Comparison of ENCODE assay signal across 29 cellular contexts in genomic region chr10:24278519-24278889, GRCh38.
DNase-seq lines count a peak whose midpoint lies in the region; ATAC-seq, FAIRE-seq and TF ChIP-seq lines count a peak whose summit lies in the region.
"Had no signal": no experiment of that assay in that cellular context is flagged by ENCODE, and none has a peak within 500 bp of the region (broad histone marks: within the 10 kb centered on the region; RNA-seq: fewer than 3 reads in every experiment).

No MANE protein-coding gene starts in this region.

- DNase-seq in MCF 10A (ENCODE audit: unreplicated experiment) (no peak), breast epithelium (ENCODE audit: low spot score in 2 of 2) (no peak), astrocyte (ENCODE audit: low read depth) (peak; percentile 58), lung (ENCODE audit: low spot score) (no peak), thoracic aorta (ENCODE audit: low spot score) (no peak), OCI-M1 (lab: John Stamatoyannopoulos, UW) (no peak), SIG-M5 treated with dmso at 0.1 percent for 504 hours (lab: John Stamatoyannopoulos, UW; ENCODE audit: unreplicated experiment) (no peak), natural killer cell (no peak)
- DNase-seq: activated CD4-positive, alpha-beta memory T cell treated with anti-CD3 and anti-CD28 coated beads for 36 hours; activated CD4-positive, alpha-beta T cell treated with anti-CD3 and anti-CD28 coated beads for 1 hour; activated naive CD4-positive, alpha-beta T cell; activated naive CD8-positive, alpha-beta T cell treated with anti-CD3 and anti-CD28 coated beads, Interleukin-2, amount 50 U/mL, for 24 hours; activated T-cell treated with anti-CD3 and anti-CD28 coated beads, Interleukin-2, amount 50 U/mL, for 72 hours; Calu3; cerebellar nuclear complex; dorsolateral prefrontal cortex; naive thymus-derived CD4-positive, alpha-beta T cell; NCI-H1105; NCI-H2029; NCI-H524 treated with DMSO at 0.1 percent for 48 hours; PC-9; stimulated activated CD4-positive, alpha-beta T cell treated with anti-CD3 and anti-CD28 coated beads, Interleukin-15, amount 100 ng/mL, for 24 hours; substantia nigra had no signal

- H3K4me1 Mint-ChIP-seq in MCF 10A (ENCODE audit: insufficient read depth, unreplicated experiment) = peaks cover 13% of the 10 kb centered on the region
- H3K4me1 Mint-ChIP-seq in astrocyte (ENCODE audit: low read depth, unreplicated experiment) = no peaks in the 10 kb centered on the region
- no peaks in the 10 kb centered on the region for H3K4me1 Mint-ChIP-seq in natural killer cell
- H3K4me1 Mint-ChIP-seq: activated naive CD8-positive, alpha-beta T cell treated with anti-CD3 and anti-CD28 coated beads, Interleukin-2, amount 50 U/mL, for 24 hours; CD14-positive monocyte; naive thymus-derived CD4-positive, alpha-beta T cell; stimulated activated effector memory CD8-positive, alpha-beta T cell treated with anti-CD3 and anti-CD28 coated beads, Interleukin-12 subunit alpha, Interleukin-12 subunit beta, amount 100 ng/mL, for 72 hours had no signal

- BruUV-seq in MCF 10A (replicated peaks; lab: Mats Ljungman, UMichigan) = no TSS peak

- no peaks in the 10 kb centered on the region for H3K27me3 ChIP-seq in breast epithelium
- no peaks in the 10 kb centered on the region for H3K27me3 ChIP-seq in astrocyte (ENCODE audit: insufficient read depth, low read length)
- H3K27me3 ChIP-seq in lung (ENCODE audit: control insufficient read depth, insufficient read depth) = no peaks in the 10 kb centered on the region
- no peaks in the 10 kb centered on the region for H3K27me3 ChIP-seq in thoracic aorta (replicated peaks; ENCODE audit: insufficient read depth)
- H3K27me3 ChIP-seq: dorsolateral prefrontal cortex had no signal

- peaks cover 14% of the 10 kb centered on the region for H3K79me2 ChIP-seq in astrocyte (ENCODE audit: insufficient read depth, low read length)

- H3K4me2 ChIP-seq in astrocyte (ENCODE audit: low read length) = no peak overlapping the region
- H3K4me2 ChIP-seq: PC-9 had no signal

- CTCF ChIA-PET in MCF 10A (lab: Yijun Ruan, JAX) = interaction anchor here (0.8 kb wide), 3 partner anchors 14 to 74 kb away, joined by 3 to 6 read pairs (median 5); no protein-coding TSS in a partner anchor

- H3K27ac ChIP-seq in breast epithelium = no peak overlapping the region
- peak overlapping the region; percentile 60 for H3K27ac ChIP-seq in astrocyte (ENCODE audit: low read depth, low read length)
- H3K27ac ChIP-seq in lung (ENCODE audit: low read depth in 1 of 2, low read length in 1 of 2) = peak overlapping the region; percentile 27 to 84
- peak overlapping the region; percentile 67 to 76 for H3K27ac ChIP-seq in thoracic aorta
- H3K27ac ChIP-seq: dorsolateral prefrontal cortex, PC-9 had no signal

- POLR2A ChIA-PET in MCF 10A (lab: Yijun Ruan, JAX) = interaction anchor here (0.9 to 1.9 kb wide), 4 partner anchors 11 to 43 kb away, joined by 4 to 6 read pairs (median 5); no protein-coding TSS in a partner anchor

- H3K9me3 ChIP-seq in breast epithelium = peaks cover 0 to 5% of the 10 kb centered on the region in 2 donors
- no peaks in the 10 kb centered on the region for H3K9me3 ChIP-seq in astrocyte (ENCODE audit: insufficient read depth, low read depth, low read length)
- H3K9me3 ChIP-seq in lung (ENCODE audit: control insufficient read depth in 2 of 2, insufficient read depth in 1 of 2, low read length in 1 of 2) = peaks cover 0 to 2% of the 10 kb centered on the region in 2 donors
- no peaks in the 10 kb centered on the region for H3K9me3 ChIP-seq in thoracic aorta

- no peaks in the 10 kb centered on the region for H4K20me1 ChIP-seq in astrocyte (ENCODE audit: insufficient read depth, low read length)

- no peak for FAIRE-seq in astrocyte (lab: Jason Lieb, UNC)
- FAIRE-seq: H54, K562 had no signal

- ATAC-seq in lung (ENCODE audit: insufficient read depth, low FRiP score) (no peak), thoracic aorta (ENCODE audit: insufficient number of reproducible peaks, low FRiP score, low read depth) (no peak), natural killer cell (no peak)
- ATAC-seq: activated naive CD8-positive, alpha-beta T cell treated with anti-CD3 and anti-CD28 coated beads, Interleukin-2, amount 50 U/mL, for 24 hours; activated T-cell treated with anti-CD3 and anti-CD28 coated beads, Interleukin-2, amount 50 U/mL, for 72 hours; K562; left lobe of liver; naive thymus-derived CD4-positive, alpha-beta T cell; stimulated activated effector memory CD8-positive, alpha-beta T cell treated with anti-CD3 and anti-CD28 coated beads, Interleukin-12 subunit alpha, Interleukin-12 subunit beta, amount 100 ng/mL, for 72 hours had no signal

- 63 to 70% methylated on average over 1 of the region's 1 CpG for WGBS in lung, 2 donors

- H3K9me3 Mint-ChIP-seq in MCF 10A (ENCODE audit: unreplicated experiment) (no peaks in the 10 kb centered on the region), astrocyte (ENCODE audit: unreplicated experiment) (peaks cover 2% of the 10 kb centered on the region), natural killer cell (peaks cover 5 to 7% of the 10 kb centered on the region in 2 donors)

- H3K4me1 ChIP-seq in breast epithelium (no peaks in the 10 kb centered on the region), astrocyte (ENCODE audit: insufficient read depth, low read length) (no peaks in the 10 kb centered on the region), lung (ENCODE audit: control insufficient read depth in 2 of 2, insufficient read depth in 2 of 2, low read length in 2 of 2) (peaks cover 2 to 4% of the 10 kb centered on the region in 2 donors), thoracic aorta (ENCODE audit: control insufficient read depth in 1 of 2, low read depth in 2 of 2) (peaks cover 0 to 8% of the 10 kb centered on the region in 2 donors)

- intact Hi-C loops in MCF 10A (cut with micrococcal nuclease) = no loop called here
- intact Hi-C loops in breast epithelium (cut with DNase I; ENCODE audit: low total_unique reads) = no loop called here
- intact Hi-C loops in natural killer cell (cut with micrococcal nuclease) = no loop called here

- H3K4me3 Mint-ChIP-seq in MCF 10A (ENCODE audit: unreplicated experiment) = no peak overlapping the region
- H3K4me3 Mint-ChIP-seq in astrocyte (ENCODE audit: unreplicated experiment) = no peak overlapping the region
- no peak overlapping the region for H3K4me3 Mint-ChIP-seq in natural killer cell
- H3K4me3 Mint-ChIP-seq: activated CD4-positive, alpha-beta memory T cell treated with anti-CD3 and anti-CD28 coated beads for 36 hours; activated naive CD8-positive, alpha-beta T cell treated with anti-CD3 and anti-CD28 coated beads, Interleukin-2, amount 50 U/mL, for 24 hours; activated T-cell treated with anti-CD3 and anti-CD28 coated beads, Interleukin-2, amount 50 U/mL, for 72 hours; CD14-positive monocyte; naive thymus-derived CD4-positive, alpha-beta T cell; stimulated activated effector memory CD8-positive, alpha-beta T cell treated with anti-CD3 and anti-CD28 coated beads, Interleukin-12 subunit alpha, Interleukin-12 subunit beta, amount 100 ng/mL, for 72 hours; T-helper 2 cell treated with Interferon-gamma antibody and Interleukin-4, amounts not matched to agents 5 μg/mL and 100 μg/mL, for 36 hours had no signal

- no peak overlapping the region for H2AFZ ChIP-seq in astrocyte (ENCODE audit: low read depth, low read length)
- H2AFZ ChIP-seq: PC-9 had no signal

- H3K27ac Mint-ChIP-seq in MCF 10A (ENCODE audit: low read depth, unreplicated experiment) = peak overlapping the region; percentile 3
- H3K27ac Mint-ChIP-seq in astrocyte (ENCODE audit: unreplicated experiment) = no peak overlapping the region
- no peak overlapping the region for H3K27ac Mint-ChIP-seq in natural killer cell
- H3K27ac Mint-ChIP-seq: activated CD4-positive, alpha-beta memory T cell treated with anti-CD3 and anti-CD28 coated beads for 36 hours; activated naive CD8-positive, alpha-beta T cell treated with anti-CD3 and anti-CD28 coated beads, Interleukin-2, amount 50 U/mL, for 24 hours; activated T-cell treated with anti-CD3 and anti-CD28 coated beads, Interleukin-2, amount 50 U/mL, for 72 hours; CD14-positive monocyte; naive thymus-derived CD4-positive, alpha-beta T cell; stimulated activated effector memory CD8-positive, alpha-beta T cell treated with anti-CD3 and anti-CD28 coated beads, Interleukin-12 subunit alpha, Interleukin-12 subunit beta, amount 100 ng/mL, for 72 hours; T-helper 2 cell treated with Interferon-gamma antibody and Interleukin-4, amounts not matched to agents 5 μg/mL and 100 μg/mL, for 36 hours had no signal

- TF ChIP-seq CTCF in MCF 10A (IDR thresholded peaks at IDR 0.05; ENCODE audit: unreplicated experiment) (no peak), breast epithelium (IDR thresholded peaks at IDR 0.05) (no peak), astrocyte (IDR thresholded peaks at IDR 0.05; ENCODE audit: insufficient read depth, low read depth, low read length) (no peak), lung (IDR thresholded peaks at IDR 0.05; ENCODE audit: control extremely low read depth, extremely low read depth) (no peak), thoracic aorta (IDR thresholded peaks at IDR 0.05) (no peak), natural killer cell (IDR thresholded peaks at IDR 0.05) (no peak)

- TF ChIP-seq POLR2A in breast epithelium (IDR thresholded peaks at IDR 0.05) = no peak

- H3K27me3 Mint-ChIP-seq in MCF 10A (ENCODE audit: insufficient read depth, unreplicated experiment) (no peaks in the 10 kb centered on the region), astrocyte (ENCODE audit: low read depth, unreplicated experiment) (no peaks in the 10 kb centered on the region), natural killer cell (ENCODE audit: low read depth in 2 of 2) (peaks cover 0 to 4% of the 10 kb centered on the region in 2 donors)
- H3K27me3 Mint-ChIP-seq: activated naive CD8-positive, alpha-beta T cell treated with anti-CD3 and anti-CD28 coated beads, Interleukin-2, amount 50 U/mL, for 24 hours had no signal

- H3K36me3 ChIP-seq in breast epithelium = no peaks in the 10 kb centered on the region
- no peaks in the 10 kb centered on the region for H3K36me3 ChIP-seq in astrocyte (ENCODE audit: insufficient read depth, low read length)
- peaks cover 0 to 6% of the 10 kb centered on the region in 2 donors for H3K36me3 ChIP-seq in lung (ENCODE audit: control insufficient read depth in 2 of 2, insufficient read depth in 2 of 2, low read length in 2 of 2)
- H3K36me3 ChIP-seq in thoracic aorta = no peaks in the 10 kb centered on the region

- H3K36me3 Mint-ChIP-seq in MCF 10A (ENCODE audit: insufficient read depth, unreplicated experiment) (peaks cover 23% of the 10 kb centered on the region), astrocyte (ENCODE audit: low read depth, unreplicated experiment) (peaks cover 6% of the 10 kb centered on the region), natural killer cell (no peaks in the 10 kb centered on the region)
- H3K36me3 Mint-ChIP-seq: activated CD4-positive, alpha-beta memory T cell treated with anti-CD3 and anti-CD28 coated beads for 36 hours; CD14-positive monocyte; stimulated activated effector memory CD8-positive, alpha-beta T cell treated with anti-CD3 and anti-CD28 coated beads, Interleukin-12 subunit alpha, Interleukin-12 subunit beta, amount 100 ng/mL, for 72 hours had no signal

- peak overlapping the region; percentile 1 for H3K9ac ChIP-seq in astrocyte (ENCODE audit: low read length)

- no peak overlapping the region for H3K4me3 ChIP-seq in breast epithelium
- H3K4me3 ChIP-seq in astrocyte (ENCODE audit: insufficient read depth, low read depth, low read length) = no peak overlapping the region
- H3K4me3 ChIP-seq in lung = no peak overlapping the region
- peak overlapping the region; percentile 20 for H3K4me3 ChIP-seq in thoracic aorta
- H3K4me3 ChIP-seq: dorsolateral prefrontal cortex, K562, PC-9 had no signal

Comparison
In these comparisons a context has a peak if more than half of its experiments do, and no peak if none do; other contexts are left out.
1. H3K27ac ChIP-seq: peak in astrocyte (single experiment), lung (2 of 2) and thoracic aorta (2 of 2); none in breast epithelium (0 of 2).